ENCODE assay signal across 25 cellular contexts in genomic region chr5:157710431-157710830, GRCh38. TPM values are rescaled to one million over a fixed set of nuclear protein-coding genes. Genes with fewer than 3 reads are reported as not detected.
"Had no signal": no experiment of that assay in that cellular context is flagged by ENCODE, and none has a peak within 500 bp of the region (broad histone marks: within the 10 kb centered on the region; RNA-seq: fewer than 3 reads in every experiment).

No MANE protein-coding gene starts in this region.

- H3K27ac ChIP-seq: heart left ventricle, pancreas, spleen, upper lobe of right lung had no signal

- H3K27me3 ChIP-seq: heart left ventricle, pancreas, spleen, upper lobe of right lung had no signal

- H3K36me3 Mint-ChIP-seq: activated naive CD8-positive, alpha-beta T cell treated with anti-CD3 and anti-CD28 coated beads, Interleukin-2, amount 10 ng/mL, durations not matched to agents 7 days and 5 days; brain; naive B cell; T-cell had no signal

- H3K36me3 ChIP-seq: heart left ventricle, pancreas, spleen, upper lobe of right lung had no signal

- H3K27ac Mint-ChIP-seq: activated CD4-positive, alpha-beta memory T cell treated with anti-CD3 and anti-CD28 coated beads, Interleukin-2, amount 10 ng/mL, durations not matched to agents 7 days and 5 days; activated CD8-positive, alpha-beta memory T cell treated with anti-CD3 and anti-CD28 coated beads, Interleukin-2, amount 10 ng/mL, durations not matched to agents 7 days and 5 days; activated naive CD8-positive, alpha-beta T cell treated with anti-CD3 and anti-CD28 coated beads, Interleukin-2, amount 10 ng/mL, durations not matched to agents 7 days and 5 days; activated T-helper 2 cell treated with anti-CD3 and anti-CD28 coated beads, Interferon-gamma antibody, Interleukin-2, Interleukin-4, amounts not matched to agents 10 μg/mL and 5 μg/mL and 100 μg/mL, durations not matched to agents 14 hours and 24 hours and 36 hours; brain; naive B cell; T-cell had no signal

- H3K27me3 Mint-ChIP-seq: brain, naive B cell had no signal

- H3K9me3 Mint-ChIP-seq: activated CD4-positive, alpha-beta memory T cell treated with anti-CD3 and anti-CD28 coated beads, Interleukin-2, amount 10 ng/mL, durations not matched to agents 7 days and 5 days; activated naive CD8-positive, alpha-beta T cell treated with anti-CD3 and anti-CD28 coated beads, Interleukin-2, amount 10 ng/mL, durations not matched to agents 7 days and 5 days; activated T-helper 2 cell treated with anti-CD3 and anti-CD28 coated beads, Interferon-gamma antibody, Interleukin-2, Interleukin-4, amounts not matched to agents 10 μg/mL and 5 μg/mL and 100 μg/mL, durations not matched to agents 14 hours and 24 hours and 36 hours; central memory CD8-positive, alpha-beta T cell; T-cell had no signal

- ATAC-seq: activated CD8-positive, alpha-beta memory T cell treated with anti-CD3 and anti-CD28 coated beads, Interleukin-2, amount 10 ng/mL, durations not matched to agents 7 days and 5 days; heart left ventricle; left ventricle myocardium superior; pancreas; sciatic nerve; T-cell; upper lobe of right lung had no signal

- H3K4me1 Mint-ChIP-seq: central memory CD8-positive, alpha-beta T cell; naive B cell; T-cell had no signal

- DNase-seq: activated CD4-positive, alpha-beta memory T cell treated with anti-CD3 and anti-CD28 coated beads, Interleukin-2, amount 10 ng/mL, durations not matched to agents 7 days and 5 days; activated CD4-positive, alpha-beta T cell treated with anti-CD3 and anti-CD28 coated beads for 48 hours; activated CD4-positive, CD25-positive, alpha-beta regulatory T cell; activated CD8-positive, alpha-beta memory T cell treated with anti-CD3 and anti-CD28 coated beads, Interleukin-2, amount 10 ng/mL, durations not matched to agents 7 days and 5 days; activated naive CD4-positive, alpha-beta T cell treated with Interleukin-2 at 50 U/mL for 16 hours; activated naive CD8-positive, alpha-beta T cell treated with anti-CD3 and anti-CD28 coated beads, Interleukin-2, amount 10 ng/mL, durations not matched to agents 7 days and 5 days; amygdala; erythroblast; heart left ventricle; left ventricle myocardium superior; naive B cell; pancreas; spleen; stimulated activated CD4-positive, alpha-beta T cell treated with anti-CD3 and anti-CD28 coated beads, Interleukin-4, amount 100 ng/mL, for 4 hours; stimulated activated naive CD4-positive, alpha-beta T cell; T-cell; upper lobe of right lung had no signal

- FAIRE-seq: frontal cortex, pancreas had no signal

- H3K9me3 ChIP-seq: heart left ventricle, pancreas, spleen, upper lobe of right lung had no signal

- H3K4me1 ChIP-seq: heart left ventricle, pancreas, spleen, upper lobe of right lung had no signal

- H3K4me3 ChIP-seq: heart left ventricle, pancreas, spleen, upper lobe of right lung had no signal

- H3K4me3 Mint-ChIP-seq: activated CD4-positive, alpha-beta memory T cell treated with anti-CD3 and anti-CD28 coated beads, Interleukin-2, amount 10 ng/mL, durations not matched to agents 7 days and 5 days; activated CD8-positive, alpha-beta memory T cell treated with anti-CD3 and anti-CD28 coated beads, Interleukin-2, amount 10 ng/mL, durations not matched to agents 7 days and 5 days; activated naive CD8-positive, alpha-beta T cell treated with anti-CD3 and anti-CD28 coated beads, Interleukin-2, amount 10 ng/mL, durations not matched to agents 7 days and 5 days; brain; central memory CD8-positive, alpha-beta T cell; naive B cell; T-cell had no signal

RNA-seq across cellular contexts. Expression of gene C5orf52, which starts 39.1 kb away (rescaled TPM):
- total RNA-seq: activated CD4-positive, alpha-beta memory T cell treated with anti-CD3 and anti-CD28 coated beads, Interleukin-2, amount 10 ng/mL, durations not matched to agents 7 days and 5 days; activated CD8-positive, alpha-beta memory T cell treated with anti-CD3 and anti-CD28 coated beads, Interleukin-2, amount 10 ng/mL, durations not matched to agents 7 days and 5 days; activated naive CD8-positive, alpha-beta T cell treated with anti-CD3 and anti-CD28 coated beads, Interleukin-2, amount 10 ng/mL, durations not matched to agents 7 days and 5 days; activated T-helper 2 cell treated with anti-CD3 and anti-CD28 coated beads, Interferon-gamma antibody, Interleukin-2, Interleukin-4, amounts not matched to agents 10 μg/mL and 5 μg/mL and 100 μg/mL, durations not matched to agents 14 hours and 24 hours and 36 hours; frontal cortex; heart left ventricle; kidney epithelial cell; left ventricle myocardium superior; mononuclear cell; pancreas; sciatic nerve; spleen; T-cell; upper lobe of right lung had no signal
- polyA plus RNA-seq: heart left ventricle, pancreas, spleen, thymus had no signal

RNA-seq across cellular contexts. Expression of gene SOX30, which starts 58.2 kb away (rescaled TPM):
- total RNA-seq: left ventricle myocardium superior, mononuclear cell, pancreas had no signal
